ENCODE assay signal across 2 cellular contexts in genomic region chr17:17523001-17523713, GRCh38.
TF ChIP-seq lines count a peak whose summit lies in the region.

No MANE protein-coding gene starts in this region.

TF ChIP-seq in HCT116, 20 proteins besides CTCF, POLR2A, EP300 and RAD21:
- TF ChIP-seq EGR1 (IDR thresholded peaks at IDR 0.05; ENCODE audit: low read depth), result no peak
- no peak for TF ChIP-seq JUND (IDR thresholded peaks at IDR 0.05)
- no peak for TF ChIP-seq MAX (IDR thresholded peaks at IDR 0.05)
- no peak for TF ChIP-seq ATF3 (IDR thresholded peaks at IDR 0.05)
- no peak for TF ChIP-seq YY1 (IDR thresholded peaks at IDR 0.05; ENCODE audit: extremely low read depth, insufficient replicate concordance, low read depth, low read length)

TF ChIP-seq in K562, 482 proteins besides CTCF, POLR2A, EP300 and RAD21:
- TF ChIP-seq RNF2 (IDR thresholded peaks at IDR 0.05) (no peak), ZNF165 (CRISPR knock-in tag; IDR thresholded peaks at IDR 0.05; ENCODE audit: borderline replicate concordance) (no peak), THRA (IDR thresholded peaks at IDR 0.05) (no peak), ZNF263 (CRISPR knock-in tag; IDR thresholded peaks at IDR 0.05; ENCODE audit: borderline replicate concordance) (peak; percentile 7; the same call in 1 of the 2 replicates), HOXB6 (CRISPR knock-in tag; IDR thresholded peaks at IDR 0.05; ENCODE audit: borderline replicate concordance) (no peak)
